ENCODE assay signal across 8 cellular contexts in genomic region chr7:92835140-92835850, GRCh38. TPM values are rescaled to one million over a fixed set of nuclear protein-coding genes. Genes with fewer than 3 reads are reported as not detected.
DNase-seq lines count a peak whose midpoint lies in the region; ATAC-seq, FAIRE-seq and TF ChIP-seq lines count a peak whose summit lies in the region.

No MANE protein-coding gene starts in this region.

- DNase-seq in BJ (ENCODE audit: low read depth) (no peak), SJSA1 (ENCODE audit: low read depth in 1 of 2, low spot score in 2 of 2) (peak; percentile 83 to 92), Right ventricle myocardium inferior (ENCODE audit: missing footprints) (peak; percentile 76), pancreas (peak; percentile 47 to 68 (median 58)), aorta (peak; percentile 74 to 82)
- peak; percentile 67 for DNase-seq in activated naive CD4-positive, alpha-beta T cell treated with anti-CD3 and anti-CD28 coated beads, Interleukin-2, amount 10 ng/mL, durations not matched to agents 7 days and 5 days

- ATAC-seq in HG02678 (IDR thresholded peaks at IDR 0.05; ENCODE audit: unreplicated experiment) (peak; percentile 5), Right ventricle myocardium inferior (peak; percentile 12), pancreas (peak; percentile 23 to 45 (median 30)), aorta (ENCODE audit: low FRiP score) (peak; percentile 35), HG03520 (IDR thresholded peaks at IDR 0.05; ENCODE audit: unreplicated experiment) (no peak)

- POLR2A ChIA-PET in BJ (lab: Charles Lee), result no interaction called here

- H3K36me3 ChIP-seq in BJ (ENCODE audit: control insufficient read depth, insufficient read depth, low read length), result no peaks in the 10 kb centered on the region; the same call in 1 of the 2 replicates
- H3K36me3 ChIP-seq in SJSA1, result peaks cover 37% of the 10 kb centered on the region
- no peaks in the 10 kb centered on the region for H3K36me3 ChIP-seq in pancreas
- no peaks in the 10 kb centered on the region for H3K36me3 ChIP-seq in aorta (ENCODE audit: control insufficient read depth in 1 of 2, insufficient read depth in 2 of 2, low read length in 1 of 2)

- peaks cover 31% of the 10 kb centered on the region for H3K27me3 Mint-ChIP-seq in activated naive CD4-positive, alpha-beta T cell treated with anti-CD3 and anti-CD28 coated beads, Interleukin-2, amount 10 ng/mL, durations not matched to agents 7 days and 5 days

- H3K4me3 ChIP-seq in BJ (ENCODE audit: low read depth, low read length) (peak overlapping the region; percentile 84), SJSA1 (peak overlapping the region; percentile 69), pancreas (peak overlapping the region; percentile 63 to 85 (median 76)), aorta (ENCODE audit: low read length in 2 of 2) (peak overlapping the region; percentile 97 to 98)

- H3K36me3 Mint-ChIP-seq in activated naive CD4-positive, alpha-beta T cell treated with anti-CD3 and anti-CD28 coated beads, Interleukin-2, amount 10 ng/mL, durations not matched to agents 7 days and 5 days, result peaks cover 39% of the 10 kb centered on the region

- no peaks in the 10 kb centered on the region for H3K27me3 ChIP-seq in BJ (ENCODE audit: control insufficient read depth, insufficient read depth, low read length)
- no peaks in the 10 kb centered on the region for H3K27me3 ChIP-seq in SJSA1 (replicated peaks)
- H3K27me3 ChIP-seq in pancreas, result no peaks in the 10 kb centered on the region
- no peaks in the 10 kb centered on the region for H3K27me3 ChIP-seq in aorta (ENCODE audit: control insufficient read depth in 1 of 2, insufficient read depth in 2 of 2, low read length in 1 of 2)

- H3K9me3 Mint-ChIP-seq in activated naive CD4-positive, alpha-beta T cell treated with anti-CD3 and anti-CD28 coated beads, Interleukin-2, amount 10 ng/mL, durations not matched to agents 7 days and 5 days, result no peaks in the 10 kb centered on the region

- CTCF ChIA-PET in BJ (lab: Yijun Ruan, JAX), result interaction anchor here (0.6 kb wide), 2 partner anchors 199 to 208 kb away, joined by 3 read pairs; no protein-coding TSS in a partner anchor
- CTCF ChIA-PET in activated naive CD4-positive, alpha-beta T cell treated with anti-CD3 and anti-CD28 coated beads, Interleukin-2, amount 10 ng/mL, durations not matched to agents 7 days and 5 days (lab: Charles Lee), result interaction anchor here (3.1 kb wide), 1 partner anchor 214 kb away, joined by 14 read pairs; no protein-coding TSS in a partner anchor

- intact Hi-C loops in Right ventricle myocardium inferior (cut with DNase I) (loop anchor here (5.0 to 10.0 kb wide), 2 partner anchors 47 to 310 kb away; partner anchors contain the start of genes PEX1 and RBM48), pancreas (cut with DNase I) (loop anchor here in 1 of 3 donors (10.0 kb wide), 1 partner anchor 130 kb away; no protein-coding TSS in a partner anchor), aorta (cut with DNase I) (loop anchor here (5.0 to 10.0 kb wide), 3 partner anchors 70 to 222 kb away; no protein-coding TSS in a partner anchor)

- TF ChIP-seq CTCF in BJ (IDR thresholded peaks at IDR 0.05; ENCODE audit: insufficient read depth, low read depth, low read length) (no peak), pancreas (IDR thresholded peaks at IDR 0.05) (no peak)

- H3K4me1 ChIP-seq in SJSA1 (replicated peaks) (peaks cover 11% of the 10 kb centered on the region), pancreas (peaks cover 0 to 16% (median 14%) of the 10 kb centered on the region in 3 donors), aorta (ENCODE audit: control insufficient read depth in 1 of 2, insufficient read depth in 2 of 2, low read length in 2 of 2) (no peaks in the 10 kb centered on the region)

- H3K4me3 Mint-ChIP-seq in activated naive CD4-positive, alpha-beta T cell treated with anti-CD3 and anti-CD28 coated beads, Interleukin-2, amount 10 ng/mL, durations not matched to agents 7 days and 5 days, result peak overlapping the region; percentile 86

- H3K9me3 ChIP-seq in SJSA1 (replicated peaks) (no peaks in the 10 kb centered on the region), pancreas (no peaks in the 10 kb centered on the region), aorta (ENCODE audit: control insufficient read depth, low read length) (no peaks in the 10 kb centered on the region)

- FAIRE-seq in pancreas (lab: Jason Lieb, UNC), result no peak

- WGBS in pancreas, 2 donors, result 0% methylated on average over 37 to 52 of the region's 52 CpGs
- WGBS in aorta, 2 donors, result 0 to 1% methylated on average over 31 to 52 of the region's 52 CpGs

- H3K27ac ChIP-seq in SJSA1, result peak overlapping the region; percentile 96
- H3K27ac ChIP-seq in pancreas, result peak overlapping the region; percentile 34 to 89 (median 76)
- peak overlapping the region in 1 of 2 donors; percentile 18 for H3K27ac ChIP-seq in aorta (ENCODE audit: low read depth in 1 of 2, low read length in 2 of 2)

- peaks cover 27% of the 10 kb centered on the region for H3K4me1 Mint-ChIP-seq in activated naive CD4-positive, alpha-beta T cell treated with anti-CD3 and anti-CD28 coated beads, Interleukin-2, amount 10 ng/mL, durations not matched to agents 7 days and 5 days

- peak overlapping the region; percentile 96 for H3K27ac Mint-ChIP-seq in activated naive CD4-positive, alpha-beta T cell treated with anti-CD3 and anti-CD28 coated beads, Interleukin-2, amount 10 ng/mL, durations not matched to agents 7 days and 5 days

RNA-seq across cellular contexts. Expression of gene CDK6, which starts 1.1 kb away (rescaled TPM):
- polyA plus RNA-seq in BJ (2011; rRNA removed), result 29.2 and 29.8 TPM in 2 replicates
- 55.3 and 58.4 TPM in 2 replicates for polyA minus RNA-seq in BJ (2011; rRNA and poly(A)+ RNA removed)
- total RNA-seq in SJSA1 (2014; rRNA removed; shearing (Covaris generic)), result 126 and 136 TPM in 2 replicates
- total RNA-seq in Right ventricle myocardium inferior, result 23.6 TPM
- 10 to 100 TPM; 15.3 to 33.4 (median 20.3) TPM for total RNA-seq in pancreas
- polyA plus RNA-seq in pancreas, result 1 to 10 TPM; 2.4 to 2.7 TPM
- 10 to 100 TPM; 17.3 to 26.0 TPM for total RNA-seq in aorta
- 1 to 10 TPM; 2.8 to 5.4 TPM for polyA plus RNA-seq in aorta
